ENCODE assay signal across 34 cellular contexts in the genomic region with DNA sequence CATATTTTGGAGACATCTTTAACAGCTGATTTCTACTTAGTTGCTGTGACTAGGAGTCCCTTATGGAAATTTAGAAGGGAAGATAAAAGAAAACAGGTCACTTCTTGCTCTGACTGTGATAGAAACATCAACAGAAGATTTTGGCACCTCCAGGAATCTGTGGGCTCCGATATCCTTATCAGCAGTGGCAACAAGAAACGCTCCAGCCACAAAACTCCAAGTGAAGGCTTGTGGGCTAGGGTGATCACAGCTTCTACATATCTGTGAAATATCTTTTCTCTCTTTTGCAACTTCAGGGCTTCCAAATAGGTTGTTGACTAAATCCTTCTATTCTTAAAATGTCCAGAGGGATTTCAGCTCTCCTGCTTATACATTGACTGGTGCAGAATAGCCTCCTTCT.
"Had no signal": no experiment of that assay in that cellular context is flagged by ENCODE, and none has a peak within 500 bp of the region (broad histone marks: within the 10 kb centered on the region; RNA-seq: fewer than 3 reads in every experiment).

No MANE protein-coding gene starts in this region.

- H3K27me3 ChIP-seq: adrenal gland, body of pancreas, breast epithelium, MG63, SJCRH30 had no signal

- H3K27me3 Mint-ChIP-seq: activated CD4-positive, alpha-beta T cell treated with anti-CD3 and anti-CD28 coated beads, Interleukin-2, amount 10 ng/mL, durations not matched to agents 24 days and 14 days; activated T-cell treated with anti-CD3 and anti-CD28 coated beads, Interleukin-2, amount 50 U/mL, for 24 hours had no signal

- H3K4me1 ChIP-seq: adrenal gland, body of pancreas, breast epithelium, SJCRH30 had no signal

- H3K27ac ChIP-seq: adrenal gland, body of pancreas, breast epithelium, SJCRH30, SK-N-MC had no signal

- H3K4me1 Mint-ChIP-seq: activated CD4-positive, alpha-beta T cell treated with anti-CD3 and anti-CD28 coated beads, Interleukin-2, amount 10 ng/mL, durations not matched to agents 24 days and 14 days had no signal

- H3K9me3 ChIP-seq: adrenal gland, body of pancreas, breast epithelium, MG63, SJCRH30 had no signal

- H3K36me3 ChIP-seq: adrenal gland, breast epithelium, MG63, SJCRH30 had no signal

- ATAC-seq: activated CD8-positive, alpha-beta T cell treated with anti-CD3 and anti-CD28 coated beads, Interleukin-2, amount 10 ng/mL, durations not matched to agents 7 days and 5 days; activated naive CD4-positive, alpha-beta T cell treated with anti-CD3 and anti-CD28 coated beads, Interleukin-2, amount 50 U/mL, for 72 hours; body of pancreas; Panc1 had no signal

- FAIRE-seq: astrocyte, TTC549 had no signal

- H3K4me3 ChIP-seq: adrenal gland, body of pancreas, breast epithelium, MG63, SJCRH30, SK-N-MC had no signal

- DNase-seq: activated CD4-positive, alpha-beta T cell treated with anti-CD3 and anti-CD28 coated beads, Interleukin-2, amount 10 ng/mL, durations not matched to agents 24 days and 14 days; activated CD4-positive, alpha-beta T cell treated with anti-CD3 and anti-CD28 coated beads, Interleukin-2, amount 50 U/mL, for 48 hours; activated CD8-positive, alpha-beta T cell treated with anti-CD3 and anti-CD28 coated beads, Interleukin-2, amount 10 ng/mL, durations not matched to agents 7 days and 5 days; activated gamma-delta T cell; activated naive CD4-positive, alpha-beta T cell treated with Interleukin-2 at 50 U/mL for 16 hours; activated T-cell treated with anti-CD3 and anti-CD28 coated beads, Interleukin-2, amount 50 U/mL, for 24 hours; adrenal gland; body of pancreas; caudate nucleus; cerebellar nuclear complex; Karpas-422; KBM-7; MG63; NCI-H1048; NCI-H1105 treated with DMSO at 0.1 percent for 48 hours; NCI-H1436; NCI-H187; NCI-H2029 treated with DMSO at 0.1 percent for 48 hours; NCI-H2107; NCI-H2171; NCI-H510A; NCI-H526; NCI-H748 treated with DMSO at 0.1 percent for 48 hours; NK-92 treated with Interleukin-12 subunit alpha and Interleukin-12 subunit beta, amount 100 ng/mL, for 24 hours; SHP77; SJCRH30; T1000 had no signal

- H3K4me3 Mint-ChIP-seq: activated CD4-positive, alpha-beta T cell treated with anti-CD3 and anti-CD28 coated beads, Interleukin-2, amount 10 ng/mL, durations not matched to agents 24 days and 14 days; activated CD8-positive, alpha-beta T cell treated with anti-CD3 and anti-CD28 coated beads, Interleukin-2, amount 10 ng/mL, durations not matched to agents 7 days and 5 days; activated T-cell treated with anti-CD3 and anti-CD28 coated beads, Interleukin-2, amount 50 U/mL, for 24 hours had no signal

- H3K36me3 Mint-ChIP-seq: activated naive CD4-positive, alpha-beta T cell treated with anti-CD3 and anti-CD28 coated beads, Interleukin-2, amount 50 U/mL, for 72 hours had no signal

- H3K27ac Mint-ChIP-seq: activated CD4-positive, alpha-beta T cell treated with anti-CD3 and anti-CD28 coated beads, Interleukin-2, amount 10 ng/mL, durations not matched to agents 24 days and 14 days; activated CD8-positive, alpha-beta T cell treated with anti-CD3 and anti-CD28 coated beads, Interleukin-2, amount 10 ng/mL, durations not matched to agents 7 days and 5 days; activated naive CD4-positive, alpha-beta T cell treated with anti-CD3 and anti-CD28 coated beads, Interleukin-2, amount 50 U/mL, for 72 hours; activated T-cell treated with anti-CD3 and anti-CD28 coated beads, Interleukin-2, amount 50 U/mL, for 24 hours; activated T-helper 2 cell treated with anti-CD3 and anti-CD28 coated beads, Interferon-gamma antibody, Interleukin-2, Interleukin-4, amounts not matched to agents 10 μg/mL and 5 μg/mL and 100 μg/mL, durations not matched to agents 14 hours and 24 hours and 36 hours had no signal
